ENCODE assay signal across 22 cellular contexts in genomic region chr1:17097787-17098186, GRCh38. TPM values are rescaled to one million over a fixed set of nuclear protein-coding genes. Genes with fewer than 3 reads are reported as not detected.
DNase-seq lines count a peak whose midpoint lies in the region; ATAC-seq and TF ChIP-seq lines count a peak whose summit lies in the region.
"Had no signal": no experiment of that assay in that cellular context is flagged by ENCODE, and none has a peak within 500 bp of the region (broad histone marks: within the 10 kb centered on the region; RNA-seq: fewer than 3 reads in every experiment).

No MANE protein-coding gene starts in this region.

- ATAC-seq in left ventricle myocardium superior (peak; percentile 18), Right ventricle myocardium inferior (no peak), upper lobe of right lung (peak; percentile 45), GM21390 (IDR thresholded peaks at IDR 0.05; ENCODE audit: unreplicated experiment) (no peak)
- ATAC-seq: A549; activated CD4-positive, alpha-beta T cell treated with anti-CD3 and anti-CD28 coated beads for 36 hours; activated T-helper 17 cell treated with anti-CD3 and anti-CD28 coated beads, Interleukin-2, amount 50 U/mL, for 72 hours; gastroesophageal sphincter had no signal

- H3K4me1 ChIP-seq in osteoblast (ENCODE audit: insufficient read depth, low read length) (no peaks in the 10 kb centered on the region), upper lobe of right lung (peaks cover 7% of the 10 kb centered on the region)
- H3K4me1 ChIP-seq: A549, HAP-1 had no signal

- H3K27me3 ChIP-seq in osteoblast (ENCODE audit: insufficient read depth, low read length): peaks cover 18% of the 10 kb centered on the region
- H3K27me3 ChIP-seq in upper lobe of right lung: no peaks in the 10 kb centered on the region
- H3K27me3 ChIP-seq: gastroesophageal sphincter had no signal

- H3K4me3 ChIP-seq in epithelial cell of esophagus (ENCODE audit: low read length) (no peak overlapping the region), osteoblast (ENCODE audit: insufficient read depth, low read length) (no peak overlapping the region), upper lobe of right lung (no peak overlapping the region)
- H3K4me3 ChIP-seq: A549, gastroesophageal sphincter, HAP-1 had no signal

- intact Hi-C loops in left ventricle myocardium superior (cut with micrococcal nuclease): no loop called here
- intact Hi-C loops in Right ventricle myocardium inferior (cut with DNase I): no loop called here
- intact Hi-C loops in upper lobe of right lung (cut with DNase I): no loop called here
- intact Hi-C loops in activated T-helper 2 cell treated with anti-CD3 and anti-CD28 coated beads, Interferon-gamma antibody, Interleukin-2, Interleukin-4, amounts not matched to agents 10 μg/mL and 5 μg/mL and 100 μg/mL, durations not matched to agents 14 hours and 24 hours and 36 hours (cut with micrococcal nuclease): no loop called here

- H3K9me3 Mint-ChIP-seq in activated T-helper 2 cell treated with anti-CD3 and anti-CD28 coated beads, Interferon-gamma antibody, Interleukin-2, Interleukin-4, amounts not matched to agents 10 μg/mL and 5 μg/mL and 100 μg/mL, durations not matched to agents 14 hours and 24 hours and 36 hours: no peaks in the 10 kb centered on the region
- H3K9me3 Mint-ChIP-seq: activated naive CD8-positive, alpha-beta T cell treated with anti-CD3 and anti-CD28 coated beads, Interleukin-2, amount 10 ng/mL, durations not matched to agents 7 days and 5 days; activated T-helper 17 cell treated with anti-CD3 and anti-CD28 coated beads, Interleukin-2, amount 50 U/mL, for 72 hours; stimulated activated naive CD8-positive, alpha-beta T cell treated with anti-CD3 and anti-CD28 coated beads, Interleukin-15, Interleukin-2, amounts not matched to agents 100 ng/mL and 50 ng/mL, for 24 hours had no signal

- H3K27ac ChIP-seq in osteoblast (ENCODE audit: low read depth, low read length): no peak overlapping the region
- H3K27ac ChIP-seq in upper lobe of right lung: no peak overlapping the region
- H3K27ac ChIP-seq: A549, gastroesophageal sphincter had no signal

- H2AFZ ChIP-seq in osteoblast (ENCODE audit: low read length): no peak overlapping the region

- no peaks in the 10 kb centered on the region for H4K20me1 ChIP-seq in osteoblast (ENCODE audit: insufficient read depth, low read length)

- H3K9me3 ChIP-seq in osteoblast (ENCODE audit: low read depth, low read length) (no peaks in the 10 kb centered on the region), upper lobe of right lung (no peaks in the 10 kb centered on the region)
- H3K9me3 ChIP-seq: A549, gastroesophageal sphincter, HAP-1 had no signal

- H3K36me3 Mint-ChIP-seq in activated T-helper 2 cell treated with anti-CD3 and anti-CD28 coated beads, Interferon-gamma antibody, Interleukin-2, Interleukin-4, amounts not matched to agents 10 μg/mL and 5 μg/mL and 100 μg/mL, durations not matched to agents 14 hours and 24 hours and 36 hours (ENCODE audit: low read depth): no peaks in the 10 kb centered on the region
- H3K36me3 Mint-ChIP-seq: activated naive CD8-positive, alpha-beta T cell treated with anti-CD3 and anti-CD28 coated beads, Interleukin-2, amount 10 ng/mL, durations not matched to agents 7 days and 5 days; brain; IgD-negative memory B cell had no signal

- no peaks in the 10 kb centered on the region for H3K4me1 Mint-ChIP-seq in activated T-helper 2 cell treated with anti-CD3 and anti-CD28 coated beads, Interferon-gamma antibody, Interleukin-2, Interleukin-4, amounts not matched to agents 10 μg/mL and 5 μg/mL and 100 μg/mL, durations not matched to agents 14 hours and 24 hours and 36 hours (ENCODE audit: low read depth)
- H3K4me1 Mint-ChIP-seq: activated CD4-positive, alpha-beta T cell treated with anti-CD3 and anti-CD28 coated beads for 36 hours; activated naive CD8-positive, alpha-beta T cell treated with anti-CD3 and anti-CD28 coated beads, Interleukin-2, amount 10 ng/mL, durations not matched to agents 7 days and 5 days; activated T-helper 17 cell treated with anti-CD3 and anti-CD28 coated beads, Interleukin-2, amount 50 U/mL, for 72 hours; IgD-negative memory B cell had no signal

- no peak for DNase-seq in left ventricle myocardium superior
- no peak for DNase-seq in Right ventricle myocardium inferior (ENCODE audit: missing footprints)
- DNase-seq in epithelial cell of esophagus (ENCODE audit: low read depth): peak; percentile 28
- DNase-seq in osteoblast (ENCODE audit: insufficient read length, low spot score, missing footprints): peak; percentile 25
- DNase-seq in upper lobe of right lung: no peak
- no peak for DNase-seq in NCI-H1048 (lab: John Stamatoyannopoulos, UW)
- no peak for DNase-seq in activated T-helper 2 cell treated with anti-CD3 and anti-CD28 coated beads, Interferon-gamma antibody, Interleukin-2, Interleukin-4, amounts not matched to agents 10 μg/mL and 5 μg/mL and 100 μg/mL, durations not matched to agents 14 hours and 24 hours and 36 hours (ENCODE audit: low spot score)
- DNase-seq: activated CD4-positive, alpha-beta T cell treated with anti-CD3 and anti-CD28 coated beads for 36 hours; activated naive CD8-positive, alpha-beta T cell treated with anti-CD3 and anti-CD28 coated beads, Interleukin-2, amount 10 ng/mL, durations not matched to agents 7 days and 5 days; DMS153; erythroblast; MM.1S; NCI-H1694; nucleus accumbens had no signal

- no peaks in the 10 kb centered on the region for H3K79me2 ChIP-seq in osteoblast (ENCODE audit: insufficient read depth, low read length)

- no peak overlapping the region for H3K27ac Mint-ChIP-seq in activated T-helper 2 cell treated with anti-CD3 and anti-CD28 coated beads, Interferon-gamma antibody, Interleukin-2, Interleukin-4, amounts not matched to agents 10 μg/mL and 5 μg/mL and 100 μg/mL, durations not matched to agents 14 hours and 24 hours and 36 hours
- H3K27ac Mint-ChIP-seq: activated CD4-positive, alpha-beta T cell treated with anti-CD3 and anti-CD28 coated beads for 36 hours; activated naive CD8-positive, alpha-beta T cell treated with anti-CD3 and anti-CD28 coated beads, Interleukin-2, amount 10 ng/mL, durations not matched to agents 7 days and 5 days; activated T-helper 17 cell treated with anti-CD3 and anti-CD28 coated beads, Interleukin-2, amount 50 U/mL, for 72 hours; stimulated activated naive CD8-positive, alpha-beta T cell treated with anti-CD3 and anti-CD28 coated beads, Interleukin-15, Interleukin-2, amounts not matched to agents 100 ng/mL and 50 ng/mL, for 24 hours had no signal

- H3K4me3 Mint-ChIP-seq in activated T-helper 2 cell treated with anti-CD3 and anti-CD28 coated beads, Interferon-gamma antibody, Interleukin-2, Interleukin-4, amounts not matched to agents 10 μg/mL and 5 μg/mL and 100 μg/mL, durations not matched to agents 14 hours and 24 hours and 36 hours (ENCODE audit: low read depth): no peak overlapping the region
- H3K4me3 Mint-ChIP-seq: activated CD4-positive, alpha-beta T cell treated with anti-CD3 and anti-CD28 coated beads for 36 hours; activated naive CD8-positive, alpha-beta T cell treated with anti-CD3 and anti-CD28 coated beads, Interleukin-2, amount 10 ng/mL, durations not matched to agents 7 days and 5 days; activated T-helper 17 cell treated with anti-CD3 and anti-CD28 coated beads, Interleukin-2, amount 50 U/mL, for 72 hours; brain; stimulated activated naive CD8-positive, alpha-beta T cell treated with anti-CD3 and anti-CD28 coated beads, Interleukin-15, Interleukin-2, amounts not matched to agents 100 ng/mL and 50 ng/mL, for 24 hours had no signal

- no peak overlapping the region for H3K4me2 ChIP-seq in osteoblast (ENCODE audit: insufficient read depth, low read length)
- H3K4me2 ChIP-seq: A549 had no signal

- TF ChIP-seq CTCF in epithelial cell of esophagus (IDR thresholded peaks at IDR 0.05; ENCODE audit: insufficient read depth, low read depth, low read length, missing control alignments) (no peak), osteoblast (IDR thresholded peaks at IDR 0.05; ENCODE audit: extremely low read depth, low read depth, low read length) (no peak), upper lobe of right lung (IDR thresholded peaks at IDR 0.05) (no peak)

- peaks cover 2% of the 10 kb centered on the region for H3K27me3 Mint-ChIP-seq in activated T-helper 2 cell treated with anti-CD3 and anti-CD28 coated beads, Interferon-gamma antibody, Interleukin-2, Interleukin-4, amounts not matched to agents 10 μg/mL and 5 μg/mL and 100 μg/mL, durations not matched to agents 14 hours and 24 hours and 36 hours (ENCODE audit: low read depth)
- H3K27me3 Mint-ChIP-seq: stimulated activated naive CD8-positive, alpha-beta T cell treated with anti-CD3 and anti-CD28 coated beads, Interleukin-15, Interleukin-2, amounts not matched to agents 100 ng/mL and 50 ng/mL, for 24 hours had no signal

- H3K36me3 ChIP-seq in osteoblast (ENCODE audit: insufficient read depth, low read length): no peaks in the 10 kb centered on the region
- H3K36me3 ChIP-seq in upper lobe of right lung: no peaks in the 10 kb centered on the region
- H3K36me3 ChIP-seq: gastroesophageal sphincter, HAP-1 had no signal

RNA-seq across cellular contexts. Expression of gene PADI2, which starts 21.5 kb away (rescaled TPM):
- 1.1 TPM for total RNA-seq in left ventricle myocardium superior
- 0.87 TPM for total RNA-seq in Right ventricle myocardium inferior
- total RNA-seq in osteoblast: under 0.01 and 0.29 TPM in 2 replicates
- total RNA-seq in upper lobe of right lung: 20.0 TPM
- total RNA-seq in activated T-helper 2 cell treated with anti-CD3 and anti-CD28 coated beads, Interferon-gamma antibody, Interleukin-2, Interleukin-4, amounts not matched to agents 10 μg/mL and 5 μg/mL and 100 μg/mL, durations not matched to agents 14 hours and 24 hours and 36 hours: 0.11 and 0.14 TPM in 2 replicates

RNA-seq across cellular contexts. Expression of gene SDHB, which starts 44.0 kb away (rescaled TPM):
- total RNA-seq in left ventricle myocardium superior (438 TPM), Right ventricle myocardium inferior (433 TPM), osteoblast (87.6 and 87.8 TPM in 2 replicates), upper lobe of right lung (79.3 TPM)
- 117 and 124 TPM in 2 replicates for total RNA-seq in activated T-helper 2 cell treated with anti-CD3 and anti-CD28 coated beads, Interferon-gamma antibody, Interleukin-2, Interleukin-4, amounts not matched to agents 10 μg/mL and 5 μg/mL and 100 μg/mL, durations not matched to agents 14 hours and 24 hours and 36 hours

Comparison
In these comparisons a context has a peak if more than half of its experiments do, and no peak if none do; other contexts are left out.
1. ATAC-seq: peak in left ventricle myocardium superior (single experiment) and upper lobe of right lung (single experiment); none in Right ventricle myocardium inferior (single experiment) and GM21390 (single experiment).
2. DNase-seq: peak in epithelial cell of esophagus (single experiment) and osteoblast (single experiment); none in left ventricle myocardium superior (single experiment), Right ventricle myocardium inferior (single experiment), upper lobe of right lung (single experiment), NCI-H1048 (single experiment) and activated T-helper 2 cell treated with anti-CD3 and anti-CD28 coated beads, Interferon-gamma antibody, Interleukin-2, Interleukin-4, amounts not matched to agents 10 μg/mL and 5 μg/mL and 100 μg/mL, durations not matched to agents 14 hours and 24 hours and 36 hours (single experiment).